8 cellular contexts compared by ENCODE assay signal in genomic region chr3:49007771-49008528, GRCh38. TPM values are rescaled to one million over a fixed set of nuclear protein-coding genes. Genes with fewer than 3 reads are reported as not detected.
DNase-seq lines count a peak whose midpoint lies in the region; ATAC-seq and TF ChIP-seq lines count a peak whose summit lies in the region.

No MANE protein-coding gene starts in this region.

- peak overlapping the region; percentile 100 for H3K4me3 Mint-ChIP-seq in memory B cell

- H3K4me1 Mint-ChIP-seq in memory B cell = peaks cover 20% of the 10 kb centered on the region

- peak overlapping the region; percentile 93 for H3K4me3 ChIP-seq in AG04450 (ENCODE audit: low read depth, low read length)
- peak overlapping the region; percentile 74 for H3K4me3 ChIP-seq in effector memory CD4-positive, alpha-beta T cell (ENCODE audit: insufficient read depth, low read depth, low read length, poor library complexity, severe bottlenecking)

- H3K4me1 ChIP-seq in effector memory CD4-positive, alpha-beta T cell (ENCODE audit: control insufficient read depth, insufficient read depth, low read length, poor library complexity, severe bottlenecking) = peaks cover 16% of the 10 kb centered on the region

- peak overlapping the region; percentile 99 for H3K27ac Mint-ChIP-seq in memory B cell

- CTCF ChIA-PET in AG04450 (lab: Charles Lee) = interaction anchor here (1.0 to 2.8 kb wide), 9 partner anchors 9 to 268 kb away, joined by 3 to 24 read pairs (median 5); partner anchors contain the start of genes NDUFAF3 and P4HTM

- ATAC-seq in GM18870 (IDR thresholded peaks at IDR 0.05; ENCODE audit: unreplicated experiment) = peak; percentile 16
- peak; percentile 26 for ATAC-seq in HG03135 (IDR thresholded peaks at IDR 0.05; ENCODE audit: unreplicated experiment)
- peak; percentile 52 for ATAC-seq in memory B cell (ENCODE audit: low read depth)

- TF ChIP-seq CTCF in AG04450 (IDR thresholded peaks at IDR 0.05; ENCODE audit: low read depth, low read length) = no peak

- H3K27me3 Mint-ChIP-seq in memory B cell = no peaks in the 10 kb centered on the region

- H3K36me3 Mint-ChIP-seq in memory B cell = no peaks in the 10 kb centered on the region

- H3K36me3 ChIP-seq in effector memory CD4-positive, alpha-beta T cell (ENCODE audit: control insufficient read depth, insufficient read depth, low read length) = peaks cover 15% of the 10 kb centered on the region

- DNase-seq in AG04450 (ENCODE audit: low read depth, low spot score) = peak; percentile 62
- DNase-seq in NCI-H82 treated with DMSO at 0.1 percent for 48 hours (lab: John Stamatoyannopoulos, UW; ENCODE audit: unreplicated experiment) = peak; percentile 39
- DNase-seq in activated CD8-positive, alpha-beta memory T cell treated with anti-CD3 and anti-CD28 coated beads for 4 hours (ENCODE audit: low read depth in 2 of 2) = peak; percentile 80 to 86
- peak; percentile 81 to 86 (median 85) for DNase-seq in effector memory CD4-positive, alpha-beta T cell
- peak; percentile 82 for DNase-seq in memory B cell (ENCODE audit: low spot score in 2 of 2)
- DNase-seq in stimulated activated CD8-positive, alpha-beta memory T cell treated with anti-CD3 and anti-CD28 coated beads, Interleukin-15, amount 100 ng/mL, for 1 hour (ENCODE audit: low read depth) = peak; percentile 70

- no peaks in the 10 kb centered on the region for H3K27me3 ChIP-seq in AG04450 (ENCODE audit: control insufficient read depth, insufficient read depth, low read length)
- H3K27me3 ChIP-seq in effector memory CD4-positive, alpha-beta T cell (replicated peaks; ENCODE audit: control insufficient read depth, insufficient read depth, low read length, poor library complexity, severe bottlenecking) = no peaks in the 10 kb centered on the region

- H3K27ac ChIP-seq in AG04450 (ENCODE audit: low read depth, low read length) = peak overlapping the region; percentile 98
- peak overlapping the region; percentile 89 for H3K27ac ChIP-seq in effector memory CD4-positive, alpha-beta T cell (ENCODE audit: insufficient read depth, low read length, poor library complexity, severe bottlenecking)

- H3K9me3 ChIP-seq in AG04450 (ENCODE audit: control insufficient read depth, insufficient read depth, low read length) = peaks cover 4% of the 10 kb centered on the region; the same call in 1 of the 2 replicates
- H3K9me3 ChIP-seq in effector memory CD4-positive, alpha-beta T cell (ENCODE audit: control insufficient read depth, low read length) = no peaks in the 10 kb centered on the region

- H3K9me3 Mint-ChIP-seq in memory B cell = no peaks in the 10 kb centered on the region

- POLR2A ChIA-PET in AG04450 (lab: Yijun Ruan, JAX) = interaction anchor here (0.5 to 4.5 kb wide), 18 partner anchors 9 to 969 kb away, joined by 3 to 74 read pairs (median 6); partner anchors contain the start of genes ARIH2, ATRIP, DALRD3 and IMPDH2

RNA-seq across cellular contexts. Expression of gene WDR6, which starts 0.8 kb away (rescaled TPM):
- 101 and 117 TPM in 2 replicates for polyA plus RNA-seq in AG04450 (2011; rRNA removed)
- 106 and 161 TPM in 2 replicates for polyA minus RNA-seq in AG04450 (2011; rRNA and poly(A)+ RNA removed)

RNA-seq across cellular contexts. Expression of gene DALRD3, which starts 10.4 kb away (rescaled TPM):
- polyA plus RNA-seq in AG04450 (2011; rRNA removed) = 42.4 and 55.6 TPM in 2 replicates
- polyA minus RNA-seq in AG04450 (2011; rRNA and poly(A)+ RNA removed) = 45.6 and 57.1 TPM in 2 replicates

RNA-seq across cellular contexts. Expression of gene NDUFAF3, which starts 14.0 kb away (rescaled TPM):
- polyA plus RNA-seq in AG04450 (2011; rRNA removed) = 47.0 and 69.2 TPM in 2 replicates
- polyA minus RNA-seq in AG04450 (2011; rRNA and poly(A)+ RNA removed) = 49.2 and 70.0 TPM in 2 replicates

RNA-seq across cellular contexts. Expression of gene P4HTM, which starts 17.9 kb away (rescaled TPM):
- 18.2 and 22.5 TPM in 2 replicates for polyA plus RNA-seq in AG04450 (2011; rRNA removed)
- 24.2 and 25.8 TPM in 2 replicates for polyA minus RNA-seq in AG04450 (2011; rRNA and poly(A)+ RNA removed)

RNA-seq across cellular contexts. Expression of gene IMPDH2, which starts 21.2 kb away (rescaled TPM):
- polyA plus RNA-seq in AG04450 (2011; rRNA removed) = 268 and 284 TPM in 2 replicates
- 378 and 406 TPM in 2 replicates for polyA minus RNA-seq in AG04450 (2011; rRNA and poly(A)+ RNA removed)

Comparison
In these comparisons a context has a peak if more than half of its experiments do, and no peak if none do; other contexts are left out.
1. Peak in every context shown above with its lines: DNase-seq, ATAC-seq, H3K4me3 ChIP-seq and H3K27ac ChIP-seq.